8 cellular contexts compared by ENCODE assay signal in the genomic region with DNA sequence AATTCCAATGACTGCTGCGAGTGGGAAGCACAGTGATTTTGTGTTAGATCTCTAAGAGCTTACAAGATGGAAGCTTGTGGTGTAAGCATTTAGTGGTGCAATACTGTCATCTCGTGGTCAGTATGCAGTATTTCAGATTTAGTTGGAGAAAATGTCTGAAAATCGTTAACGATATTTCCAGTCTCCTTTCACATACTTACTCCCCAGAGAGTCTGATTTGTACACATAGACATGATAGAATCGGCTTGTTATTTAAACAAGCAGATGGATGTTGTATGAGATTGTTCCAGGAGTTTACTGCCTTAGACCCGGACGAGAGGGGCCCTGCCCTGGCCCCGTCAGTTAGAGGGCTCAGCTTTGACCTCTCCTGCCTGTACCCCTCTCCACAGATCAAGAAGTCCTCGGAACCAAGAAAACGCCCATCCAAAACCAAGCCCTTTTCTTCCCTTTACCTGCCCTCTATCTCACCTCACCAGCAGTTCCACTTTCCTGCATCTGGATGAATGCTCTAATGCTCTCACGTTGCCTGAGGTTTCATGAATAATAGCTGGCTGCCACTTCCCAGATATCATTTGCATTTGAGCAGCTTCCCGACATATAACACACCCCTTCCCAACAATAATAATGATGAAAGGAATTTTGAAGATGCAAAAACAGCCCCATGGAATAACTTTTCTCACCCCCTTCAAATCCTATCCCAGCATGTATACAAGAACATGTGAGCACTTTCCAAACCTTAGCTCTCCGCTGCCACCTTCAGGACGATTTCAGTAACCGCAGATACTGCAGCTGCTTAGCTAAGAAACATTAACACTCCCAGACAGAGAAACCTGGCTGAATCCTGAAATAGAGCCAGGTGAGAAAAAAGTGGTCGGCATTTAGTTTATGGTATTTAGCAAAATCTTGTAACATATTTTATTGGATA.
DNase-seq lines count a peak whose midpoint lies in the region; ATAC-seq and TF ChIP-seq lines count a peak whose summit lies in the region.

No MANE protein-coding gene starts in this region.

- no peak overlapping the region for H2AK5ac ChIP-seq in neuronal stem cell (ENCODE audit: low read depth, low read length)

- H3K9ac ChIP-seq in neuronal stem cell (ENCODE audit: low read depth, low read length, poor library complexity) = no peak overlapping the region

- no peak overlapping the region for H2BK15ac ChIP-seq in neuronal stem cell (ENCODE audit: low read length)

- H3K4ac ChIP-seq in neuronal stem cell (ENCODE audit: low read length) = no peak overlapping the region

- no peak overlapping the region for H2BK120ac ChIP-seq in neuronal stem cell (ENCODE audit: low read depth, low read length)

- H3K36me3 ChIP-seq in H7 (replicated peaks; ENCODE audit: control insufficient read depth, insufficient read depth, low read length) (no peaks in the 10 kb centered on the region), RWPE2 (ENCODE audit: low read depth) (no peaks in the 10 kb centered on the region), neuronal stem cell (replicated peaks in 1 of 2; ENCODE audit: control insufficient read depth in 2 of 2, insufficient read depth in 2 of 2, low read length in 2 of 2) (no peaks in the 10 kb centered on the region)

- TF ChIP-seq CTCF in RWPE2 (IDR thresholded peaks at IDR 0.05; ENCODE audit: poor library complexity, severe bottlenecking) (peak; percentile 96), foreskin keratinocyte (conservative IDR thresholded peaks at IDR 0.05) (peak; percentile 99)

- no peak overlapping the region for H3K4me2 ChIP-seq in neuronal stem cell (ENCODE audit: insufficient read depth, low read length, poor library complexity, severe bottlenecking)

- no peak overlapping the region for H3K18ac ChIP-seq in neuronal stem cell (ENCODE audit: low read length)

- H3K79me1 ChIP-seq in neuronal stem cell (ENCODE audit: low read depth, low read length) = no peaks in the 10 kb centered on the region

- no CpG with 5 or more reads among the region's 16 CpGs for WGBS in neuronal stem cell (ENCODE audit: extremely low coverage in 2 of 2, insufficient read length in 2 of 2, insufficient replicate concordance in 1 of 2), 2 donors

- DNase-seq in ELR (ENCODE audit: low read depth) (peak; percentile 82), H7 (peak; percentile 43), LoVo (ENCODE audit: low spot score) (peak; percentile 74), RWPE2 (ENCODE audit: low spot score) (no peak), foreskin keratinocyte (peak; percentile 44 to 74), neuronal stem cell (ENCODE audit: low spot score) (peak; percentile 58), stromal cell of bone marrow (ENCODE audit: low read depth) (peak; percentile 73)
- peak; percentile 44 for DNase-seq in activated effector memory CD4-positive, alpha-beta T cell treated with Interleukin-2 at 50 U/mL for 16 hours

- no peak overlapping the region for H3K27ac ChIP-seq in RWPE2 (ENCODE audit: poor library complexity, severe bottlenecking)
- H3K27ac ChIP-seq in foreskin keratinocyte = peak overlapping the region; percentile 18
- no peak overlapping the region for H3K27ac ChIP-seq in neuronal stem cell (replicated peaks; ENCODE audit: low read length)

- no peak overlapping the region for H3K4me3 ChIP-seq in H7 (ENCODE audit: insufficient read depth, low read depth, low read length)
- H3K4me3 ChIP-seq in RWPE2 (ENCODE audit: severe bottlenecking) = peak overlapping the region; percentile 6
- peak overlapping the region in 1 of 2 donors; percentile 27 for H3K4me3 ChIP-seq in neuronal stem cell (ENCODE audit: low read length in 2 of 2)

- no peak overlapping the region for H2BK5ac ChIP-seq in neuronal stem cell (ENCODE audit: low read length)

- no peak overlapping the region for H3K23ac ChIP-seq in neuronal stem cell (ENCODE audit: low read depth, low read length, poor library complexity)

- H2BK12ac ChIP-seq in neuronal stem cell (ENCODE audit: low read length) = no peak overlapping the region

- H2AFZ ChIP-seq in neuronal stem cell (ENCODE audit: low read length) = peak overlapping the region; percentile 91

- H3K4me1 ChIP-seq in RWPE2 (ENCODE audit: insufficient read depth, poor library complexity, severe bottlenecking) = no peaks in the 10 kb centered on the region
- no peaks in the 10 kb centered on the region for H3K4me1 ChIP-seq in foreskin keratinocyte
- H3K4me1 ChIP-seq in neuronal stem cell (ENCODE audit: control insufficient read depth in 2 of 2, insufficient read depth in 1 of 2, low read depth in 1 of 2, low read length in 2 of 2) = no peaks in the 10 kb centered on the region

- no peak overlapping the region for H3K14ac ChIP-seq in neuronal stem cell (ENCODE audit: low read length)

- H4K91ac ChIP-seq in neuronal stem cell (ENCODE audit: low read depth, low read length, poor library complexity) = no peak overlapping the region

- H3K9me3 ChIP-seq in RWPE2 (ENCODE audit: severe bottlenecking) (no peaks in the 10 kb centered on the region), neuronal stem cell (replicated peaks in 1 of 2; ENCODE audit: control insufficient read depth in 2 of 2, insufficient read depth in 1 of 2, low read depth in 1 of 2, low read length in 2 of 2) (no peaks in the 10 kb centered on the region)

- H4K8ac ChIP-seq in neuronal stem cell (ENCODE audit: low read depth, low read length) = no peak overlapping the region

- no peaks in the 10 kb centered on the region for H3K27me3 ChIP-seq in H7 (ENCODE audit: control insufficient read depth, insufficient read depth, low read length)
- no peaks in the 10 kb centered on the region for H3K27me3 ChIP-seq in RWPE2 (ENCODE audit: insufficient read depth, poor library complexity, severe bottlenecking)
- no peaks in the 10 kb centered on the region for H3K27me3 ChIP-seq in foreskin keratinocyte
- H3K27me3 ChIP-seq in neuronal stem cell (ENCODE audit: control insufficient read depth in 3 of 3, insufficient read depth in 3 of 3, low read depth in 1 of 3, low read length in 3 of 3) = no peaks in the 10 kb centered on the region

- peak; percentile 85 for ATAC-seq in RWPE2 (ENCODE audit: low read depth)
- ATAC-seq in foreskin keratinocyte = peak; percentile 88
